In genomic region chr19:5480427-5480836, GRCh38 we compare ENCODE assay signal across 8 cellular contexts. TPM values are rescaled to one million over a fixed set of nuclear protein-coding genes. Genes with fewer than 3 reads are reported as not detected.
A peak's percentile ranks its signal among the peaks of the same experiment; 100 is the strongest.
DNase-seq lines count a peak whose midpoint lies in the region; ATAC-seq, FAIRE-seq and TF ChIP-seq lines count a peak whose summit lies in the region.

No MANE protein-coding gene starts in this region.

- DNase-seq in NCI-H446 (lab: John Stamatoyannopoulos, UW) (peak; percentile 20 to 52), NCI-H446 treated with DMSO at 0.1 percent for 48 hours (lab: John Stamatoyannopoulos, UW) (no peak), Panc1 (ENCODE audit: low read depth, low spot score) (peak; percentile 4), GM12878 (ENCODE audit: low read depth, low spot score) (no peak), neuronal stem cell (ENCODE audit: low spot score) (no peak), GOT3 (lab: John Stamatoyannopoulos, UW) (no peak), NOMO-1 treated with DMSO at 0.1 percent for 48 hours (lab: John Stamatoyannopoulos, UW; ENCODE audit: unreplicated experiment) (no peak)

- SMC1A ChIA-PET in GM12878 (lab: Charles Lee; ENCODE audit: uncharacterized antibody, unreplicated experiment): no interaction called here

- ATAC-seq in Panc1 (peak; percentile 63; the same call in 1 of the 2 replicates), GM12878 (no peak), GM21576 (IDR thresholded peaks at IDR 0.05; ENCODE audit: unreplicated experiment) (no peak)

- peak overlapping the region; percentile 84 for H2AK5ac ChIP-seq in neuronal stem cell (ENCODE audit: low read depth, low read length)

- FAIRE-seq in GM12878 (lab: Jason Lieb, UNC): no peak

- H2BK5ac ChIP-seq in neuronal stem cell (ENCODE audit: low read length): no peak overlapping the region

- no peak overlapping the region for H3K14ac ChIP-seq in neuronal stem cell (ENCODE audit: low read length)

- H3K79me1 ChIP-seq in neuronal stem cell (ENCODE audit: low read depth, low read length): no peaks in the 10 kb centered on the region

- no peaks in the 10 kb centered on the region for H3K79me2 ChIP-seq in GM12878 (ENCODE audit: control insufficient read depth, insufficient read depth, low read length)

- H3K4me1 ChIP-seq in Panc1 (ENCODE audit: control insufficient read depth, insufficient read depth, low read length): no peaks in the 10 kb centered on the region
- H3K4me1 ChIP-seq in GM12878 (ENCODE audit: control insufficient read depth, insufficient read depth, low read length): no peaks in the 10 kb centered on the region
- peaks cover 12 to 13% of the 10 kb centered on the region in 2 donors for H3K4me1 ChIP-seq in neuronal stem cell (ENCODE audit: control insufficient read depth in 2 of 2, insufficient read depth in 1 of 2, low read depth in 1 of 2, low read length in 2 of 2)

- no peak overlapping the region for H3K4me2 ChIP-seq in GM12878 (ENCODE audit: control insufficient read depth, insufficient read depth)
- no peak overlapping the region for H3K4me2 ChIP-seq in neuronal stem cell (ENCODE audit: insufficient read depth, low read length, poor library complexity, severe bottlenecking)

- WGBS in GM12878 (ENCODE audit: insufficient coverage, insufficient replicate concordance, low lambda C conversion rate, missing lambda C conversion rate): 0% methylated on average over 5 of the region's 6 CpGs
- no CpG with 5 or more reads among the region's 6 CpGs for WGBS in neuronal stem cell (ENCODE audit: extremely low coverage in 2 of 2, insufficient read length in 2 of 2, insufficient replicate concordance in 1 of 2), 2 donors

- TF ChIP-seq POLR2A in GM12878 (IDR thresholded peaks at IDR 0.05; ENCODE audit: low read depth, low read length): no peak

- no peak overlapping the region for H2BK12ac ChIP-seq in neuronal stem cell (ENCODE audit: low read length)

- in situ Hi-C loops in Panc1 (cut with HindIII; ENCODE audit: low pct_unique_long_range_greater_than_20kb, low sequenced_read_pairs) (no loop called here), GM12878 (cut with MboI) (no loop called here)

- no peaks in the 10 kb centered on the region for H3K27me3 ChIP-seq in Panc1 (ENCODE audit: control insufficient read depth, insufficient read depth, low read length)
- no peaks in the 10 kb centered on the region for H3K27me3 ChIP-seq in GM12878 (replicated peaks in 1 of 2; ENCODE audit: control insufficient read depth in 2 of 2, insufficient read depth in 2 of 2, low read length in 1 of 2)
- peaks cover 0 to 4% (median 0%) of the 10 kb centered on the region in 3 experiments for H3K27me3 ChIP-seq in neuronal stem cell (ENCODE audit: control insufficient read depth in 3 of 3, insufficient read depth in 3 of 3, low read depth in 1 of 3, low read length in 3 of 3)

- peak overlapping the region; percentile 45 for H3K23ac ChIP-seq in neuronal stem cell (ENCODE audit: low read depth, low read length, poor library complexity)

- no peaks in the 10 kb centered on the region for H4K20me1 ChIP-seq in GM12878 (ENCODE audit: control insufficient read depth, insufficient read depth)

- H2BK120ac ChIP-seq in neuronal stem cell (ENCODE audit: low read depth, low read length): peak overlapping the region; percentile 40

- H2AFZ ChIP-seq in GM12878 (ENCODE audit: control insufficient read depth, low read depth, low read length) (no peak overlapping the region), neuronal stem cell (ENCODE audit: low read length) (no peak overlapping the region)

- intact Hi-C loops in Panc1 (cut with micrococcal nuclease; ENCODE audit: unreplicated experiment): no loop called here
- intact Hi-C loops in GM12878 (cut with micrococcal nuclease; ENCODE audit: unreplicated experiment): no loop called here

- POLR2A ChIA-PET in Panc1 (lab: Charles Lee): no interaction called here
- POLR2A ChIA-PET in GM12878 (lab: Charles Lee): no interaction called here

- peak overlapping the region; percentile 68 for H3K18ac ChIP-seq in neuronal stem cell (ENCODE audit: low read length)

- TF ChIP-seq CTCF in Panc1 (IDR thresholded peaks at IDR 0.05) (peak; percentile 82), GM12878 (IDR thresholded peaks at IDR 0.05 in 2 of 3, conservative IDR thresholded peaks at IDR 0.05 in 1 of 3; ENCODE audit: control insufficient read depth in 2 of 3, extremely low read depth in 1 of 3, insufficient read depth in 1 of 3, low read depth in 3 of 3, low read length in 3 of 3) (peak; percentile 43 to 50 (median 47))

- TF ChIP-seq EP300 in GM12878 (IDR thresholded peaks at IDR 0.05; ENCODE audit: borderline replicate concordance in 1 of 2, control insufficient read depth in 1 of 2, low read depth in 2 of 2, low read length in 2 of 2): no peak

- CTCF ChIA-PET in Panc1 (lab: Charles Lee): interaction anchor here (0.6 kb wide), 1 partner anchor 48 kb away, joined by 11 read pairs; no protein-coding TSS in a partner anchor
- CTCF ChIA-PET in GM12878 (lab: Yijun Ruan, JAX): interaction anchor here (0.6 to 1.5 kb wide), 2 partner anchors 11 to 366 kb away, joined by 3 read pairs; no protein-coding TSS in a partner anchor

- no peak overlapping the region for H4K91ac ChIP-seq in neuronal stem cell (ENCODE audit: low read depth, low read length, poor library complexity)

- no TSS peak for BruUV-seq in Panc1 (replicated peaks; lab: Mats Ljungman, UMichigan)
- no TSS peak for BruUV-seq in GM12878 (replicated peaks; lab: Mats Ljungman, UMichigan)

- H3K36me3 ChIP-seq in Panc1 (ENCODE audit: control insufficient read depth, insufficient read depth, low read length) (no peaks in the 10 kb centered on the region), GM12878 (ENCODE audit: control insufficient read depth in 2 of 2, insufficient read depth in 2 of 2, low read length in 1 of 2) (no peaks in the 10 kb centered on the region), neuronal stem cell (replicated peaks in 1 of 2; ENCODE audit: control insufficient read depth in 2 of 2, insufficient read depth in 2 of 2, low read length in 2 of 2) (no peaks in the 10 kb centered on the region)

- TF ChIP-seq RAD21 in GM12878 (IDR thresholded peaks at IDR 0.05; ENCODE audit: insufficient read depth, low read depth, low read length): 0 out of 2 replicates have a peak, but pooled peaks have one; percentile 9

- H3K9me3 ChIP-seq in Panc1 (ENCODE audit: control insufficient read depth, insufficient read depth, low read depth, low read length) (no peaks in the 10 kb centered on the region), GM12878 (replicated peaks; ENCODE audit: control insufficient read depth, insufficient read depth, low read length) (no peaks in the 10 kb centered on the region; the same call in 2 of the 3 replicates), neuronal stem cell (replicated peaks in 1 of 2; ENCODE audit: control insufficient read depth in 2 of 2, insufficient read depth in 1 of 2, low read depth in 1 of 2, low read length in 2 of 2) (peaks cover 3 to 15% of the 10 kb centered on the region in 2 donors)

- H3K9ac ChIP-seq in GM12878 (ENCODE audit: control insufficient read depth, insufficient read depth, low read length) (no peak overlapping the region), neuronal stem cell (ENCODE audit: low read depth, low read length, poor library complexity) (no peak overlapping the region)

- RAD21 ChIA-PET in GM12878 (lab: Charles Lee; ENCODE audit: unreplicated experiment): no interaction called here

- H3K27ac ChIP-seq in Panc1 (ENCODE audit: low read length): no peak overlapping the region
- H3K27ac ChIP-seq in GM12878 (ENCODE audit: control insufficient read depth, insufficient read depth): no peak overlapping the region
- H3K27ac ChIP-seq in neuronal stem cell (replicated peaks; ENCODE audit: low read length): no peak overlapping the region

- H3K4ac ChIP-seq in neuronal stem cell (ENCODE audit: low read length): no peak overlapping the region

- no peak overlapping the region for H4K8ac ChIP-seq in neuronal stem cell (ENCODE audit: low read depth, low read length)

- no peak overlapping the region for H3K4me3 ChIP-seq in Panc1 (ENCODE audit: low read depth in 2 of 2, low read length in 2 of 2)
- H3K4me3 ChIP-seq in GM12878: no peak overlapping the region
- H3K4me3 ChIP-seq in neuronal stem cell (ENCODE audit: low read length in 2 of 2): no peak overlapping the region

- H2BK15ac ChIP-seq in neuronal stem cell (ENCODE audit: low read length): peak overlapping the region; percentile 11

TF ChIP-seq in GM12878, 131 proteins besides CTCF, POLR2A, EP300 and RAD21 (continues in another document):
- TF ChIP-seq MYB (IDR thresholded peaks at IDR 0.05; ENCODE audit: borderline replicate concordance, low read depth, low read length) (no peak), NFIC (IDR thresholded peaks at IDR 0.05; ENCODE audit: low read depth, low read length) (no peak), SMARCA5 (IDR thresholded peaks at IDR 0.05) (0 out of 2 replicates have a peak, but pooled peaks have one; percentile 37), BHLHE40 (IDR thresholded peaks at IDR 0.05; ENCODE audit: borderline replicate concordance in 1 of 2, low read depth in 2 of 2, low read length in 1 of 2) (no peak)

RNA-seq across cellular contexts. Expression of gene ZNRF4, which starts 25.2 kb away (rescaled TPM):
- total RNA-seq in Panc1 (2021; ENCODE audit: unreplicated experiment) (not detected), GM12878 (2014; rRNA removed) (not detected in 2 replicates), GM12878 (2014; rRNA removed; fragmentation: Illumina TruSeq; extraction: Trizol) (not detected in 2 replicates), GM12878 (2021) (not detected in 2 replicates)
- polyA plus RNA-seq in Panc1 (2012; ENCODE audit: insufficient read length): not detected
- not detected in 2 replicates for total RNA-seq in GM12878 (2013; cell fraction: nucleolus; rRNA removed)
- polyA plus RNA-seq in GM12878 (2011; ENCODE audit: low read depth): not detected
- polyA plus RNA-seq in GM12878 (2011; rRNA removed) (not detected in 2 replicates), GM12878 (2014; fragmentation: Illumina TruSeq; extraction: Trizol) (not detected in 2 replicates), GM12878 (2014; fragmentation: Nextera tagmentation; extraction: Ambion mirVana) (not detected), GM12878 (2014; rRNA removed) (not detected in 2 replicates), GM12878 (2016; fragmentation: Nextera tagmentation; extraction: Ambion mirVana) (not detected)
- polyA plus RNA-seq in GM12878 (2011; cell fraction: cytosol; rRNA removed): not detected in 2 replicates
- not detected in 2 replicates for polyA plus RNA-seq in GM12878 (2011; cell fraction: nucleus; rRNA removed)
- not detected in 2 replicates for polyA plus RNA-seq in GM12878 (2012)
- not detected in 2 replicates for polyA minus RNA-seq in GM12878 (2011; rRNA and poly(A)+ RNA removed)
- not detected in 2 replicates for polyA minus RNA-seq in GM12878 (2011; cell fraction: cytosol; rRNA and poly(A)+ RNA removed)
- not detected in 2 replicates for polyA minus RNA-seq in GM12878 (2011; cell fraction: nucleus; rRNA and poly(A)+ RNA removed)
- polyA plus RNA-seq in neuronal stem cell (2013, experiment 1 of 2): 0.13 TPM
- 0.08 TPM for polyA plus RNA-seq in neuronal stem cell (2013, experiment 2 of 2)

Comparison
In these comparisons a context has a peak if more than half of its experiments do, and no peak if none do; other contexts are left out.
1. DNase-seq: peak in NCI-H446 (2 of 2) and Panc1 (single experiment); none in NCI-H446 treated with DMSO at 0.1 percent for 48 hours (single experiment), GM12878 (single experiment), neuronal stem cell (single experiment), GOT3 (single experiment) and NOMO-1 treated with DMSO at 0.1 percent for 48 hours (single experiment).